Comparison of ENCODE assay signal across 14 cellular contexts in genomic region chr4:98081961-98082360, GRCh38.
A peak's percentile ranks its signal among the peaks of the same experiment; 100 is the strongest.
DNase-seq lines count a peak whose midpoint lies in the region; ATAC-seq lines count a peak whose summit lies in the region.
"Had no signal": no experiment of that assay in that cellular context is flagged by ENCODE, and none has a peak within 500 bp of the region (broad histone marks: within the 10 kb centered on the region; RNA-seq: fewer than 3 reads in every experiment).

No MANE protein-coding gene starts in this region.

- H3K27me3 Mint-ChIP-seq in activated naive CD4-positive, alpha-beta T cell treated with anti-CD3 and anti-CD28 coated beads, Interleukin-2, amount 50 U/mL, for 24 hours: peaks cover 1% of the 10 kb centered on the region
- H3K27me3 Mint-ChIP-seq: B cell; CD4-positive, alpha-beta T cell had no signal

- DNase-seq in activated naive CD4-positive, alpha-beta T cell treated with anti-CD3 and anti-CD28 coated beads, Interleukin-2, amount 50 U/mL, for 16 hours: no peak
- DNase-seq in kidney tubule cell (ENCODE audit: low spot score) (peak; percentile 74), foreskin melanocyte (no peak)
- DNase-seq: AML-193; Caco-2; Calu3; CD4-positive, alpha-beta T cell; CD8-positive, alpha-beta T cell; DMS79 treated with DMSO at 0.1 percent for 48 hours; GF-D8 had no signal

- H3K27ac Mint-ChIP-seq in activated naive CD4-positive, alpha-beta T cell treated with anti-CD3 and anti-CD28 coated beads, Interleukin-2, amount 50 U/mL, for 24 hours: peak overlapping the region; percentile 60
- H3K27ac Mint-ChIP-seq: B cell; CD4-positive, alpha-beta T cell; CD8-positive, alpha-beta T cell had no signal

- H3K4me3 Mint-ChIP-seq in activated naive CD4-positive, alpha-beta T cell treated with anti-CD3 and anti-CD28 coated beads, Interleukin-2, amount 50 U/mL, for 24 hours: no peak overlapping the region
- H3K4me3 Mint-ChIP-seq: B cell; CD4-positive, alpha-beta T cell; CD8-positive, alpha-beta T cell had no signal

- no peak for ATAC-seq in GM18907 (IDR thresholded peaks at IDR 0.05; ENCODE audit: unreplicated experiment)
- ATAC-seq: A549; CD8-positive, alpha-beta T cell had no signal

- no peaks in the 10 kb centered on the region for H3K9me3 Mint-ChIP-seq in activated naive CD4-positive, alpha-beta T cell treated with anti-CD3 and anti-CD28 coated beads, Interleukin-2, amount 50 U/mL, for 24 hours
- H3K9me3 Mint-ChIP-seq: CD8-positive, alpha-beta T cell had no signal

- H3K36me3 Mint-ChIP-seq in activated naive CD4-positive, alpha-beta T cell treated with anti-CD3 and anti-CD28 coated beads, Interleukin-2, amount 50 U/mL, for 24 hours: no peaks in the 10 kb centered on the region
- H3K36me3 Mint-ChIP-seq: CD8-positive, alpha-beta T cell had no signal

- no peaks in the 10 kb centered on the region for H3K4me1 Mint-ChIP-seq in activated naive CD4-positive, alpha-beta T cell treated with anti-CD3 and anti-CD28 coated beads, Interleukin-2, amount 50 U/mL, for 24 hours
- H3K4me1 Mint-ChIP-seq: B cell had no signal
